In the genomic region with DNA sequence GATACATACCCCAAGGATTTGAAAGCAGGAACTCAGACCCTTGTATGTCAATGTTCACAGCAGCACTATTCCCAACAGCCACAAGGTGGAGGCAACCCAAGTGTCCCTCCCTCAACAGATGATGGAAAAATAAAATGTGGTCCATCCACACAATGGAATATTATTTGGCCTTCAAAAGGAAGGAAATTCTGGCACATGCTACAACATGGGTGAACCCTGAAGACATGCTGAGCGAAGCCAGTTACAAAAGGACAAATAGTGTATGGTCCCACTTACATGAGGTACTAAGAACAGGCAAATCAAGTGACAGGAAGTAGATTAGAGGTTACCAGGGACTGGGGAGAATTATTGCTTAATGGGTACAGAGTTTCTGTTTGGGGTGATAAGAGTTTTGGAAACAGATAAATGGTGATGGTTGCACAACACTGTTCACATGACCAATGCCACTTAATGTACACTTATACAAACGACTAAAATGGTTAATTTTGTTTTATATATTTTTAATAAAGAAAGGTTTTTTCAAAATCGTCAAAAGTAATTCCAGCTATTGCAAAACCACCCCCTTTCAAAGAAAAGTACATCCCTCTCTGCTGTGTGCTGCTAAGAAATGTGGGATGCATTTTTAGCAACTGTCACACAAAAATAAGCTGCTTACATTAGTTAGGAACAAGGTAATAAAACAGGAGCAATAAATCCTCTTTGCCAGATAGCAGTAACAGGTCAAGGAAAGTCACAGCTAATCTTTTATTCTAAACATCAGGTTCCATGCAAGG, we compare ENCODE assay signal across 8 cellular contexts.
DNase-seq lines count a peak whose midpoint lies in the region; ATAC-seq lines count a peak whose summit lies in the region.

No MANE protein-coding gene starts in this region.

- POLR2A ChIA-PET in activated naive CD8-positive, alpha-beta T cell treated with anti-CD3 and anti-CD28 coated beads, Interleukin-2, amount 10 ng/mL, durations not matched to agents 7 days and 5 days (lab: Charles Lee) = no interaction called here

- H3K4me1 Mint-ChIP-seq in activated naive CD8-positive, alpha-beta T cell treated with anti-CD3 and anti-CD28 coated beads, Interleukin-2, amount 10 ng/mL, durations not matched to agents 7 days and 5 days = peaks cover 9% of the 10 kb centered on the region

- DNase-seq in CMK (ENCODE audit: low read depth) = peak; percentile 22
- DNase-seq in activated naive CD8-positive, alpha-beta T cell treated with anti-CD3 and anti-CD28 coated beads, Interleukin-2, amount 10 ng/mL, durations not matched to agents 7 days and 5 days = no peak
- DNase-seq in lung microvascular endothelial cell (ENCODE audit: low read depth in 2 of 2) = peak; percentile 30 to 50
- no peak for DNase-seq in NK-92 (lab: John Stamatoyannopoulos, UW; ENCODE audit: unreplicated experiment)
- no peak for DNase-seq in dedifferentiated amniotic fluid mesenchymal stem cell (ENCODE audit: extremely low spot score)

- no peaks in the 10 kb centered on the region for H3K9me3 Mint-ChIP-seq in activated naive CD8-positive, alpha-beta T cell treated with anti-CD3 and anti-CD28 coated beads, Interleukin-2, amount 10 ng/mL, durations not matched to agents 7 days and 5 days

- no peaks in the 10 kb centered on the region for H3K36me3 Mint-ChIP-seq in activated naive CD8-positive, alpha-beta T cell treated with anti-CD3 and anti-CD28 coated beads, Interleukin-2, amount 10 ng/mL, durations not matched to agents 7 days and 5 days

- ATAC-seq in HG03520 (IDR thresholded peaks at IDR 0.05; ENCODE audit: unreplicated experiment) (peak; percentile 55), HG03139 (IDR thresholded peaks at IDR 0.05; ENCODE audit: unreplicated experiment) (no peak), HG02938 (IDR thresholded peaks at IDR 0.05; ENCODE audit: unreplicated experiment) (no peak)
- peak; percentile 63 for ATAC-seq in activated naive CD8-positive, alpha-beta T cell treated with anti-CD3 and anti-CD28 coated beads, Interleukin-2, amount 10 ng/mL, durations not matched to agents 7 days and 5 days (ENCODE audit: low read depth)

- no peak overlapping the region for H3K4me3 Mint-ChIP-seq in activated naive CD8-positive, alpha-beta T cell treated with anti-CD3 and anti-CD28 coated beads, Interleukin-2, amount 10 ng/mL, durations not matched to agents 7 days and 5 days

- H3K27ac Mint-ChIP-seq in activated naive CD8-positive, alpha-beta T cell treated with anti-CD3 and anti-CD28 coated beads, Interleukin-2, amount 10 ng/mL, durations not matched to agents 7 days and 5 days = no peak overlapping the region

- peaks cover 5% of the 10 kb centered on the region for H3K27me3 Mint-ChIP-seq in activated naive CD8-positive, alpha-beta T cell treated with anti-CD3 and anti-CD28 coated beads, Interleukin-2, amount 10 ng/mL, durations not matched to agents 7 days and 5 days

Comparison
In these comparisons a context has a peak if more than half of its experiments do, and no peak if none do; other contexts are left out.
1. DNase-seq: peak in CMK (single experiment) and lung microvascular endothelial cell (2 of 2); none in activated naive CD8-positive, alpha-beta T cell treated with anti-CD3 and anti-CD28 coated beads, Interleukin-2, amount 10 ng/mL, durations not matched to agents 7 days and 5 days (single experiment), NK-92 (single experiment) and dedifferentiated amniotic fluid mesenchymal stem cell (single experiment).
2. ATAC-seq: peak in HG03520 (single experiment) and activated naive CD8-positive, alpha-beta T cell treated with anti-CD3 and anti-CD28 coated beads, Interleukin-2, amount 10 ng/mL, durations not matched to agents 7 days and 5 days (single experiment); none in HG03139 (single experiment) and HG02938 (single experiment).